26 cellular contexts compared by ENCODE assay signal in genomic region chr12:48781750-48782456, GRCh38. TPM values are rescaled to one million over a fixed set of nuclear protein-coding genes. Genes with fewer than 3 reads are reported as not detected.
DNase-seq lines count a peak whose midpoint lies in the region; ATAC-seq and TF ChIP-seq lines count a peak whose summit lies in the region.
"Had no signal": no experiment of that assay in that cellular context is flagged by ENCODE, and none has a peak within 500 bp of the region (broad histone marks: within the 10 kb centered on the region; RNA-seq: fewer than 3 reads in every experiment).

No MANE protein-coding gene starts in this region.

- 80% methylated on average over 9 of the region's 9 CpGs for WGBS in mammary epithelial cell (ENCODE audit: low coverage, missing lambda C conversion rate)
- 66% methylated on average over 9 of the region's 9 CpGs for WGBS in right cardiac atrium

- in situ Hi-C loops in mammary epithelial cell (cut with MboI; ENCODE audit: low sequenced_read_pairs in 2 of 2) = no loop called here

- CTCF ChIA-PET in mammary epithelial cell (lab: Charles Lee; ENCODE audit: low non-redundant PET) (no interaction called here), PC-3 (lab: Charles Lee) (no interaction called here)
- CTCF ChIA-PET in activated naive CD4-positive, alpha-beta T cell treated with anti-CD3 and anti-CD28 coated beads for 36 hours (lab: Charles Lee) = no interaction called here

- no peaks in the 10 kb centered on the region for H3K36me3 ChIP-seq in breast epithelium
- no peaks in the 10 kb centered on the region for H3K36me3 ChIP-seq in mammary epithelial cell (ENCODE audit: insufficient read depth, low read length)
- H3K36me3 ChIP-seq in PC-3 (ENCODE audit: low read depth, low read length) = no peaks in the 10 kb centered on the region
- peaks cover 0 to 32% (median 26%) of the 10 kb centered on the region in 5 donors for H3K36me3 ChIP-seq in subcutaneous abdominal adipose tissue (ENCODE audit: control insufficient read depth in 5 of 5, insufficient read depth in 5 of 5, low read length in 5 of 5)

- peak overlapping the region; percentile 25 to 56 for H3K27ac ChIP-seq in breast epithelium
- no peak overlapping the region for H3K27ac ChIP-seq in mammary epithelial cell (ENCODE audit: insufficient read depth, low read depth, low read length)
- H3K27ac ChIP-seq in PC-3 (ENCODE audit: low read length) = no peak overlapping the region
- H3K27ac ChIP-seq in right cardiac atrium (ENCODE audit: low read length) = peak overlapping the region; percentile 63
- H3K27ac ChIP-seq in subcutaneous abdominal adipose tissue (ENCODE audit: low read depth, low read length) = peak overlapping the region; percentile 26
- H3K27ac ChIP-seq: lower lobe of right lung, psoas muscle had no signal

- H3K27me3 ChIP-seq in breast epithelium = no peaks in the 10 kb centered on the region
- no peaks in the 10 kb centered on the region for H3K27me3 ChIP-seq in mammary epithelial cell (ENCODE audit: insufficient read depth, low read length)
- no peaks in the 10 kb centered on the region for H3K27me3 ChIP-seq in PC-3 (ENCODE audit: low read length)
- H3K27me3 ChIP-seq in right cardiac atrium (ENCODE audit: control insufficient read depth, insufficient read depth) = no peaks in the 10 kb centered on the region
- H3K27me3 ChIP-seq in subcutaneous abdominal adipose tissue (ENCODE audit: control insufficient read depth in 5 of 5, insufficient read depth in 4 of 5, low read length in 5 of 5) = no peaks in the 10 kb centered on the region

- no peaks in the 10 kb centered on the region for H3K36me3 Mint-ChIP-seq in activated naive CD4-positive, alpha-beta T cell treated with anti-CD3 and anti-CD28 coated beads for 36 hours (ENCODE audit: low read depth)
- H3K36me3 Mint-ChIP-seq in activated T-cell treated with anti-CD3 and anti-CD28 coated beads, Interleukin-2, amount 50 U/mL, for 72 hours (ENCODE audit: insufficient read depth in 2 of 2) = no peaks in the 10 kb centered on the region
- H3K36me3 Mint-ChIP-seq: activated naive CD8-positive, alpha-beta T cell treated with anti-CD3 and anti-CD28 coated beads for 36 hours had no signal

- H3K4me1 ChIP-seq in breast epithelium (peaks cover 0 to 18% of the 10 kb centered on the region in 2 donors), mammary epithelial cell (ENCODE audit: insufficient read depth, low read length) (peaks cover under 1% of the 10 kb centered on the region), PC-3 (ENCODE audit: insufficient read depth, low read length) (peaks cover 17% of the 10 kb centered on the region), right cardiac atrium (ENCODE audit: control insufficient read depth, insufficient read depth, low read length) (peaks cover 27% of the 10 kb centered on the region), subcutaneous abdominal adipose tissue (ENCODE audit: control insufficient read depth in 5 of 5, insufficient read depth in 5 of 5, low read length in 5 of 5) (peaks cover 2 to 81% (median 55%) of the 10 kb centered on the region in 5 donors)

- H3K9me3 ChIP-seq in breast epithelium (no peaks in the 10 kb centered on the region), mammary epithelial cell (replicated peaks; ENCODE audit: insufficient read depth, low read length) (no peaks in the 10 kb centered on the region), PC-3 (ENCODE audit: low read length) (no peaks in the 10 kb centered on the region), right cardiac atrium (ENCODE audit: control insufficient read depth, low read length) (no peaks in the 10 kb centered on the region), subcutaneous abdominal adipose tissue (ENCODE audit: control insufficient read depth in 5 of 5, low read length in 5 of 5) (no peaks in the 10 kb centered on the region)
- H3K9me3 ChIP-seq: lower lobe of right lung, psoas muscle had no signal

- peaks cover 13% of the 10 kb centered on the region for H3K27me3 Mint-ChIP-seq in activated naive CD4-positive, alpha-beta T cell treated with anti-CD3 and anti-CD28 coated beads for 36 hours (ENCODE audit: low read depth)
- H3K27me3 Mint-ChIP-seq in activated T-cell treated with anti-CD3 and anti-CD28 coated beads, Interleukin-2, amount 50 U/mL, for 72 hours (ENCODE audit: low read depth) = peaks cover 19% of the 10 kb centered on the region

- ATAC-seq in PC-3 (no peak), right cardiac atrium (no peak)
- ATAC-seq in activated T-cell treated with anti-CD3 and anti-CD28 coated beads, Interleukin-2, amount 50 U/mL, for 72 hours (replicated peaks in 1 of 2) = no peak

- POLR2A ChIA-PET in PC-3 (lab: Charles Lee; ENCODE audit: unreplicated experiment) = no interaction called here

- peaks cover 1% of the 10 kb centered on the region for H4K20me1 ChIP-seq in mammary epithelial cell (ENCODE audit: insufficient read depth, low read length)
- H4K20me1 ChIP-seq in PC-3 (ENCODE audit: low read length) = no peaks in the 10 kb centered on the region

- H3K4me3 ChIP-seq in breast epithelium (no peak overlapping the region), mammary epithelial cell (replicated peaks in 1 of 3; ENCODE audit: insufficient read depth in 1 of 3, low read depth in 2 of 3, low read length in 3 of 3) (no peak overlapping the region), PC-3 (ENCODE audit: low read length) (no peak overlapping the region), right cardiac atrium (ENCODE audit: low read length) (no peak overlapping the region), subcutaneous abdominal adipose tissue (ENCODE audit: low read depth in 1 of 5, low read length in 5 of 5) (no peak overlapping the region)
- H3K4me3 ChIP-seq: lower lobe of right lung, psoas muscle had no signal

- H3K79me2 ChIP-seq in mammary epithelial cell (ENCODE audit: insufficient read depth, low read length) (peaks cover 16% of the 10 kb centered on the region), PC-3 (ENCODE audit: low read length) (peaks cover 27% of the 10 kb centered on the region)

- no peak for TF ChIP-seq CTCF in breast epithelium (IDR thresholded peaks at IDR 0.05)
- no peak for TF ChIP-seq CTCF in mammary epithelial cell (conservative IDR thresholded peaks at IDR 0.05 in 1 of 2, IDR thresholded peaks at IDR 0.05 in 1 of 2; ENCODE audit: extremely low read depth in 1 of 2, insufficient read depth in 1 of 2, low read depth in 1 of 2, low read length in 2 of 2)
- no peak for TF ChIP-seq CTCF in PC-3 (conservative IDR thresholded peaks at IDR 0.05; ENCODE audit: low read depth, low read length)

- no peak for TF ChIP-seq POLR2A in breast epithelium (IDR thresholded peaks at IDR 0.05)

- H3K4me2 ChIP-seq in mammary epithelial cell (ENCODE audit: insufficient read depth, low read depth, low read length) (no peak overlapping the region), PC-3 (ENCODE audit: low read length) (peak overlapping the region; percentile 52; the same call in 1 of the 2 replicates)

- H2AFZ ChIP-seq in mammary epithelial cell (ENCODE audit: low read depth, low read length) (no peak overlapping the region), PC-3 (ENCODE audit: low read length) (no peak overlapping the region)

- H3K9me3 Mint-ChIP-seq in activated naive CD4-positive, alpha-beta T cell treated with anti-CD3 and anti-CD28 coated beads for 36 hours = no peaks in the 10 kb centered on the region
- no peaks in the 10 kb centered on the region for H3K9me3 Mint-ChIP-seq in activated T-cell treated with anti-CD3 and anti-CD28 coated beads, Interleukin-2, amount 50 U/mL, for 72 hours
- H3K9me3 Mint-ChIP-seq: activated B cell treated with CpG ODN at 0.5 μM for 24 hours; activated naive CD8-positive, alpha-beta T cell treated with anti-CD3 and anti-CD28 coated beads for 36 hours; activated T-helper 2 cell treated with anti-CD3 and anti-CD28 coated beads, Interferon-gamma antibody, Interleukin-2, Interleukin-4, amounts not matched to agents 10 μg/mL and 5 μg/mL and 100 μg/mL, durations not matched to agents 14 hours and 24 hours and 36 hours had no signal

- no peaks in the 10 kb centered on the region for H3K9me2 ChIP-seq in PC-3 (replicated peaks; ENCODE audit: low read length)

- H3K4me1 Mint-ChIP-seq in activated naive CD4-positive, alpha-beta T cell treated with anti-CD3 and anti-CD28 coated beads for 36 hours (ENCODE audit: low read depth) = no peaks in the 10 kb centered on the region
- no peaks in the 10 kb centered on the region for H3K4me1 Mint-ChIP-seq in activated T-cell treated with anti-CD3 and anti-CD28 coated beads, Interleukin-2, amount 50 U/mL, for 72 hours (ENCODE audit: low read depth)
- H3K4me1 Mint-ChIP-seq: activated naive CD8-positive, alpha-beta T cell treated with anti-CD3 and anti-CD28 coated beads for 36 hours had no signal

- intact Hi-C loops in breast epithelium (cut with DNase I; ENCODE audit: low total_unique reads) (no loop called here), mammary epithelial cell (cut with micrococcal nuclease) (no loop called here), PC-3 (cut with micrococcal nuclease) (no loop called here), right cardiac atrium (cut with DNase I) (no loop called here)
- intact Hi-C loops in activated naive CD4-positive, alpha-beta T cell treated with anti-CD3 and anti-CD28 coated beads for 36 hours (cut with micrococcal nuclease) = no loop called here

- dilution Hi-C loops in mammary epithelial cell (cut with HindIII; ENCODE audit: low sequenced_read_pairs) = loop anchor here (5.0 kb wide), 1 partner anchor 60 kb away; no protein-coding TSS in a partner anchor

- no TSS peak for BruUV-seq in mammary epithelial cell (replicated peaks; lab: Mats Ljungman, UMichigan)
- no TSS peak for BruUV-seq in PC-3 (replicated peaks; lab: Mats Ljungman, UMichigan)

- no peak overlapping the region for H3K27ac Mint-ChIP-seq in activated naive CD4-positive, alpha-beta T cell treated with anti-CD3 and anti-CD28 coated beads for 36 hours
- no peak overlapping the region for H3K27ac Mint-ChIP-seq in activated T-cell treated with anti-CD3 and anti-CD28 coated beads, Interleukin-2, amount 50 U/mL, for 72 hours
- H3K27ac Mint-ChIP-seq: activated B cell treated with CpG ODN at 0.5 μM for 24 hours; activated naive CD8-positive, alpha-beta T cell treated with anti-CD3 and anti-CD28 coated beads for 36 hours; activated T-helper 2 cell treated with anti-CD3 and anti-CD28 coated beads, Interferon-gamma antibody, Interleukin-2, Interleukin-4, amounts not matched to agents 10 μg/mL and 5 μg/mL and 100 μg/mL, durations not matched to agents 14 hours and 24 hours and 36 hours had no signal

- no peak for DNase-seq in breast epithelium (ENCODE audit: low spot score in 2 of 2)
- DNase-seq in mammary epithelial cell = no peak
- DNase-seq in PC-3 = no peak
- DNase-seq in right cardiac atrium = no peak
- no peak for DNase-seq in Ammon's horn (ENCODE audit: low spot score)
- no peak for DNase-seq in activated naive CD4-positive, alpha-beta T cell treated with anti-CD3 and anti-CD28 coated beads for 36 hours
- DNase-seq in activated T-cell treated with anti-CD3 and anti-CD28 coated beads, Interleukin-2, amount 50 U/mL, for 72 hours = no peak
- DNase-seq: 8988T; activated B cell treated with CpG ODN at 0.5 μM for 24 hours; activated CD4-positive, alpha-beta T cell treated with anti-CD3 and anti-CD28 coated beads, Interleukin-2, amount 50 U/mL, for 4 hours; activated CD8-positive, alpha-beta memory T cell treated with anti-CD3 and anti-CD28 coated beads, Interleukin-2, amount 50 U/mL, for 4 hours; activated naive CD8-positive, alpha-beta T cell treated with anti-CD3 and anti-CD28 coated beads for 36 hours; DMS153; effector CD4-positive, alpha-beta T cell; erythroblast; lower lobe of right lung; NCI-H2081; NCI-H226; NCI-H774; SIG-M5; small intestine; stimulated activated CD4-positive, alpha-beta T cell treated with anti-CD3 and anti-CD28 coated beads, Interleukin-1b, Interleukin-23, amount 100 ng/mL, for 48 hours; SW 1271 had no signal

- H3K9ac ChIP-seq in mammary epithelial cell (ENCODE audit: insufficient read depth, low read length) (no peak overlapping the region), PC-3 (ENCODE audit: low read length) (no peak overlapping the region), subcutaneous abdominal adipose tissue (ENCODE audit: low read length in 5 of 5) (peak overlapping the region in 2 of 5 donors; percentile 8 to 16)

- no peak overlapping the region for H3K4me3 Mint-ChIP-seq in activated naive CD4-positive, alpha-beta T cell treated with anti-CD3 and anti-CD28 coated beads for 36 hours
- no peak overlapping the region for H3K4me3 Mint-ChIP-seq in activated T-cell treated with anti-CD3 and anti-CD28 coated beads, Interleukin-2, amount 50 U/mL, for 72 hours
- H3K4me3 Mint-ChIP-seq: activated B cell treated with CpG ODN at 0.5 μM for 24 hours; activated naive CD8-positive, alpha-beta T cell treated with anti-CD3 and anti-CD28 coated beads for 36 hours had no signal

- H3F3A ChIP-seq in PC-3 (ENCODE audit: low read length, unreplicated experiment) = no peaks in the 10 kb centered on the region

RNA-seq across cellular contexts. Expression of gene ADCY6, which starts 7.0 kb away (rescaled TPM):
- 10 to 100 TPM; 42.0 to 61.4 (median 46.7) TPM for total RNA-seq in breast epithelium
- total RNA-seq in mammary epithelial cell = 10 to 100 TPM; 30.5 to 42.2 TPM
- 12.9 TPM for polyA plus RNA-seq in mammary epithelial cell
- polyA minus RNA-seq in mammary epithelial cell = 33.6 TPM
- total RNA-seq in PC-3 (2014; rRNA removed) = 19.0 and 24.4 TPM in 2 replicates
- total RNA-seq in right cardiac atrium = 100 to 1,000 TPM in 1 of 4 donors, 10 to 100 TPM in 3; 75.0 to 125 (median 96.6) TPM
- polyA plus RNA-seq in right cardiac atrium = 51.4 TPM
- total RNA-seq in activated naive CD4-positive, alpha-beta T cell treated with anti-CD3 and anti-CD28 coated beads for 36 hours = under 1 TPM; 0.05 to 0.15 TPM
- under 1 TPM; 0.67 to 0.79 TPM for total RNA-seq in activated T-cell treated with anti-CD3 and anti-CD28 coated beads, Interleukin-2, amount 50 U/mL, for 72 hours

RNA-seq across cellular contexts. Expression of gene CACNB3, which starts 36.4 kb away (rescaled TPM):
- total RNA-seq in breast epithelium (10 to 100 TPM in 2 of 3 donors, 1 to 10 TPM in 1; 4.0 to 17.0 (median 10.8) TPM), mammary epithelial cell (10 to 100 TPM in 1 of 2 donors, 1 to 10 TPM in 1; 8.7 to 31.1 TPM), PC-3 (2014; rRNA removed) (21.4 and 32.9 TPM in 2 replicates), right cardiac atrium (1 to 10 TPM; 6.1 to 7.6 (median 7.1) TPM)
- polyA plus RNA-seq in mammary epithelial cell (16.7 TPM), right cardiac atrium (3.5 TPM)
- polyA minus RNA-seq in mammary epithelial cell = 11.6 TPM
- total RNA-seq in activated naive CD4-positive, alpha-beta T cell treated with anti-CD3 and anti-CD28 coated beads for 36 hours = 10 to 100 TPM in 1 of 2 experiments, 1 to 10 TPM in 1; 9.5 to 10.0 TPM
- 10 to 100 TPM; 15.1 to 16.5 TPM for total RNA-seq in activated T-cell treated with anti-CD3 and anti-CD28 coated beads, Interleukin-2, amount 50 U/mL, for 72 hours

Comparison
In these comparisons a context has a peak if more than half of its experiments do, and no peak if none do; other contexts are left out.
1. H3K27ac ChIP-seq: peak in breast epithelium (2 of 2), right cardiac atrium (single experiment) and subcutaneous abdominal adipose tissue (single experiment); none in mammary epithelial cell (single experiment) and PC-3 (single experiment).
2. RNA of gene ADCY6, which starts 7.0 kb away (total RNA-seq): 75.0 to 125 TPM in right cardiac atrium, 42.0 to 61.4 TPM in breast epithelium, 30.5 to 42.2 TPM in mammary epithelial cell and 19.0 to 24.4 TPM in PC-3; 0.67 to 0.79 TPM in activated T-cell treated with anti-CD3 and anti-CD28 coated beads, Interleukin-2, amount 50 U/mL, for 72 hours and 0.05 to 0.15 TPM in activated naive CD4-positive, alpha-beta T cell treated with anti-CD3 and anti-CD28 coated beads for 36 hours; every median in the first group is over 10 times any median in the second.